In the genomic region with DNA sequence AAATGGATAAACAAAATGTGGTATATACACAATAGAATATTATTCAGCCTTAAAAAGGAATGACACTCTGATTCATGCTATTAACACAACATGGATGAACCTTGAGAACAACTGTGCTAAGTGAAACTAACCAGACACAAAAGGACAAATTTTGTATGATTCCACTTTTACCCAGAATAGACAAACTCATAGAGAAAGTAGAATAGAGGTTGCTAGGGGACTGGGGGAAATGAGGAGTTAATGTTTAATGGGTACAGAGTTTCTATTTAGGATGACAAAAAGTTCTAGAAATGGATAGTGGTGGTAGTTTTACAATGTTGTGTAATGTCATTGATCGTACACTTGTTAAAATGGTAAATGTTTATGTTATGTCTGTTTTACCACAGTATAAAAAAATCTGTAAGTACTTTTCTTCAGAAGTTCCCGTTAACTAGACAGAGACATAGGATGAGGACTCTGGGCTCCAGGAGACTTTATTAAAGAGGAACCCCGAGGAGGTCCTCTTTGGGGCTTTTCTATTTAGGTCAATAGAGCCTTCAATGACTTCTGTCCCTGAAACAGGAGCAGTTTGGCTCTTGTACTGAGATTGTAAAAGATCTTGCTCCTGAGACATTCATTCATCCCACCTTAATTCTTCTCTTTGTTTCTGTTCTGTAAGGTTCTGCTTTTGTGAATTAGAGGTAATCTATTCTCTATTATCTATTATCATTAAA, we compare ENCODE assay signal across 27 cellular contexts. TPM values are rescaled to one million over a fixed set of nuclear protein-coding genes. Genes with fewer than 3 reads are reported as not detected.
DNase-seq lines count a peak whose midpoint lies in the region; ATAC-seq, FAIRE-seq and TF ChIP-seq lines count a peak whose summit lies in the region.
"Had no signal": no experiment of that assay in that cellular context is flagged by ENCODE, and none has a peak within 500 bp of the region (broad histone marks: within the 10 kb centered on the region; RNA-seq: fewer than 3 reads in every experiment).

No MANE protein-coding gene starts in this region.

- H3K9me3 Mint-ChIP-seq in CD8-positive, alpha-beta T cell: no peaks in the 10 kb centered on the region
- H3K9me3 Mint-ChIP-seq in activated T-cell treated with anti-CD3 and anti-CD28 coated beads, Interleukin-2, amount 50 U/mL, for 24 hours: no peaks in the 10 kb centered on the region
- H3K9me3 Mint-ChIP-seq: activated CD8-positive, alpha-beta T cell treated with anti-CD3 and anti-CD28 coated beads for 36 hours; H9; nephron had no signal

- ATAC-seq in GM21825 (IDR thresholded peaks at IDR 0.05; ENCODE audit: unreplicated experiment) (peak; percentile 82), HG03135 (IDR thresholded peaks at IDR 0.05; ENCODE audit: unreplicated experiment) (peak; percentile 86), GM12878 (peak; percentile 90), left lung (no peak)
- no peak for ATAC-seq in CD8-positive, alpha-beta T cell
- ATAC-seq: activated CD8-positive, alpha-beta T cell treated with anti-CD3 and anti-CD28 coated beads for 36 hours; foreskin keratinocyte; HepG2; Right ventricle myocardium inferior had no signal

- DNase-seq in GM19239 (ENCODE audit: insufficient read length, low spot score): no peak
- DNase-seq in GM12878 (ENCODE audit: low read depth, low spot score): no peak
- DNase-seq in CD8-positive, alpha-beta T cell: no peak
- no peak for DNase-seq in RPMI8226
- DNase-seq in left lung: no peak
- no peak for DNase-seq in activated T-cell treated with anti-CD3 and anti-CD28 coated beads, Interleukin-2, amount 50 U/mL, for 24 hours
- DNase-seq: activated CD8-positive, alpha-beta T cell treated with anti-CD3 and anti-CD28 coated beads for 36 hours; foreskin keratinocyte; H9; hypothalamus; kidney glomerular epithelial cell; mesenchymal stem cell; NCI-H1694; NCI-H345; spleen had no signal

- TF ChIP-seq CTCF in GM12878 (IDR thresholded peaks at IDR 0.05 in 2 of 3, conservative IDR thresholded peaks at IDR 0.05 in 1 of 3; ENCODE audit: control insufficient read depth in 2 of 3, extremely low read depth in 1 of 3, insufficient read depth in 1 of 3, low read depth in 3 of 3, low read length in 3 of 3): no peak
- TF ChIP-seq CTCF in CD8-positive, alpha-beta T cell (IDR thresholded peaks at IDR 0.05): no peak
- TF ChIP-seq CTCF in left lung (IDR thresholded peaks at IDR 0.05): no peak

- H3K9ac ChIP-seq in GM12878 (ENCODE audit: control insufficient read depth, insufficient read depth, low read length): no peak overlapping the region

- H3K27ac ChIP-seq in GM12878 (ENCODE audit: control insufficient read depth, insufficient read depth) (no peak overlapping the region), left lung (no peak overlapping the region)
- no peak overlapping the region for H3K27ac ChIP-seq in CD8-positive, alpha-beta T cell (ENCODE audit: low read depth, low read length)
- H3K27ac ChIP-seq: breast epithelium, foreskin keratinocyte, spleen, tibial nerve, VCaP had no signal

- BruUV-seq in GM12878 (replicated peaks; lab: Mats Ljungman, UMichigan): no TSS peak

- no peak overlapping the region for H3K27ac Mint-ChIP-seq in CD8-positive, alpha-beta T cell
- no peak overlapping the region for H3K27ac Mint-ChIP-seq in activated T-cell treated with anti-CD3 and anti-CD28 coated beads, Interleukin-2, amount 50 U/mL, for 24 hours
- H3K27ac Mint-ChIP-seq: activated CD8-positive, alpha-beta T cell treated with anti-CD3 and anti-CD28 coated beads for 36 hours; H9; nephron had no signal

- POLR2A ChIA-PET in GM12878 (lab: Charles Lee): no interaction called here
- POLR2A ChIA-PET in CD8-positive, alpha-beta T cell (lab: Charles Lee): no interaction called here

- CTCF ChIA-PET in GM12878 (lab: Yijun Ruan, JAX): interaction anchor here (1.6 kb wide), 1 partner anchor 44 kb away, joined by 7 read pairs; a partner anchor contains a TSS
- CTCF ChIA-PET in CD8-positive, alpha-beta T cell (lab: Charles Lee): no interaction called here

- no peaks in the 10 kb centered on the region for H3K79me2 ChIP-seq in GM12878 (ENCODE audit: control insufficient read depth, insufficient read depth, low read length)

- in situ Hi-C loops in GM12878 (cut with MboI): no loop called here

- H3K4me3 ChIP-seq in GM12878 (no peak overlapping the region), left lung (no peak overlapping the region)
- H3K4me3 ChIP-seq in CD8-positive, alpha-beta T cell (ENCODE audit: low read depth, low read length): no peak overlapping the region
- H3K4me3 ChIP-seq: breast epithelium, spleen, tibial nerve had no signal

- no peaks in the 10 kb centered on the region for H3K27me3 Mint-ChIP-seq in CD8-positive, alpha-beta T cell (ENCODE audit: low read depth)
- no peaks in the 10 kb centered on the region for H3K27me3 Mint-ChIP-seq in activated T-cell treated with anti-CD3 and anti-CD28 coated beads, Interleukin-2, amount 50 U/mL, for 24 hours
- H3K27me3 Mint-ChIP-seq: activated CD8-positive, alpha-beta T cell treated with anti-CD3 and anti-CD28 coated beads for 36 hours had no signal

- SMC1A ChIA-PET in GM12878 (lab: Charles Lee; ENCODE audit: uncharacterized antibody, unreplicated experiment): interaction anchor here (0.7 to 1.4 kb wide), 3 partner anchors 23 to 75 kb away, joined by 3 to 4 read pairs (median 3); no protein-coding TSS in a partner anchor

- no peak for TF ChIP-seq RAD21 in GM12878 (IDR thresholded peaks at IDR 0.05; ENCODE audit: insufficient read depth, low read depth, low read length)

- H3K36me3 ChIP-seq in GM12878 (ENCODE audit: control insufficient read depth in 2 of 2, insufficient read depth in 2 of 2, low read length in 1 of 2) (peaks cover 0 to 12% of the 10 kb centered on the region in 2 experiments; a peak in 2 of 4 replicates), left lung (peaks cover 0 to 22% of the 10 kb centered on the region in 2 donors)
- H3K36me3 ChIP-seq in CD8-positive, alpha-beta T cell (ENCODE audit: insufficient read depth, low read length): peaks cover 4% of the 10 kb centered on the region
- H3K36me3 ChIP-seq: breast epithelium had no signal

- no peaks in the 10 kb centered on the region for H3K4me1 Mint-ChIP-seq in CD8-positive, alpha-beta T cell (ENCODE audit: low read depth)
- peaks cover 10% of the 10 kb centered on the region for H3K4me1 Mint-ChIP-seq in activated T-cell treated with anti-CD3 and anti-CD28 coated beads, Interleukin-2, amount 50 U/mL, for 24 hours (ENCODE audit: low read depth)
- H3K4me1 Mint-ChIP-seq: H9, nephron had no signal

- intact Hi-C loops in GM12878 (cut with micrococcal nuclease; ENCODE audit: unreplicated experiment) (no loop called here), left lung (cut with DNase I) (no loop called here)
- intact Hi-C loops in CD8-positive, alpha-beta T cell (cut with DNase I, micrococcal nuclease): no loop called here

- RAD21 ChIA-PET in GM12878 (lab: Charles Lee; ENCODE audit: unreplicated experiment): interaction anchor here (1.2 kb wide), 1 partner anchor 29 kb away, joined by 3 read pairs; no protein-coding TSS in a partner anchor

- no peak overlapping the region for H3K4me3 Mint-ChIP-seq in CD8-positive, alpha-beta T cell
- H3K4me3 Mint-ChIP-seq in activated T-cell treated with anti-CD3 and anti-CD28 coated beads, Interleukin-2, amount 50 U/mL, for 24 hours: no peak overlapping the region
- H3K4me3 Mint-ChIP-seq: activated CD8-positive, alpha-beta T cell treated with anti-CD3 and anti-CD28 coated beads for 36 hours; H9; nephron had no signal

- 52% methylated on average over 3 of the region's 3 CpGs for WGBS in GM12878 (ENCODE audit: insufficient coverage, insufficient replicate concordance, low lambda C conversion rate, missing lambda C conversion rate)

- H4K20me1 ChIP-seq in GM12878 (ENCODE audit: control insufficient read depth, insufficient read depth): no peaks in the 10 kb centered on the region

- FAIRE-seq in GM19239 (lab: Jason Lieb, UNC) (peak; percentile 70), GM12878 (lab: Jason Lieb, UNC) (no peak)
- FAIRE-seq: GM12891, HepG2 had no signal

- H3K4me1 ChIP-seq in GM12878 (ENCODE audit: control insufficient read depth, insufficient read depth, low read length) (no peaks in the 10 kb centered on the region), left lung (no peaks in the 10 kb centered on the region)
- no peaks in the 10 kb centered on the region for H3K4me1 ChIP-seq in CD8-positive, alpha-beta T cell (ENCODE audit: insufficient read depth, low read length)
- H3K4me1 ChIP-seq: breast epithelium, foreskin keratinocyte, spleen, tibial nerve had no signal

- no peak overlapping the region for H3K4me2 ChIP-seq in GM12878 (ENCODE audit: control insufficient read depth, insufficient read depth)

- no peak for TF ChIP-seq POLR2A in GM12878 (IDR thresholded peaks at IDR 0.05; ENCODE audit: low read depth, low read length)

- H3K27me3 ChIP-seq in GM12878 (replicated peaks in 1 of 2; ENCODE audit: control insufficient read depth in 2 of 2, insufficient read depth in 2 of 2, low read length in 1 of 2) (no peaks in the 10 kb centered on the region), left lung (no peaks in the 10 kb centered on the region)
- H3K27me3 ChIP-seq in CD8-positive, alpha-beta T cell (ENCODE audit: insufficient read depth, low read length): no peaks in the 10 kb centered on the region
- H3K27me3 ChIP-seq: breast epithelium, foreskin keratinocyte, spleen, tibial nerve had no signal

- H3K36me3 Mint-ChIP-seq in CD8-positive, alpha-beta T cell: peaks cover 29% of the 10 kb centered on the region
- peaks cover 27% of the 10 kb centered on the region for H3K36me3 Mint-ChIP-seq in activated T-cell treated with anti-CD3 and anti-CD28 coated beads, Interleukin-2, amount 50 U/mL, for 24 hours (ENCODE audit: low read depth)

- no peak for TF ChIP-seq EP300 in GM12878 (IDR thresholded peaks at IDR 0.05; ENCODE audit: borderline replicate concordance in 1 of 2, control insufficient read depth in 1 of 2, low read depth in 2 of 2, low read length in 2 of 2)

- no peak overlapping the region for H2AFZ ChIP-seq in GM12878 (ENCODE audit: control insufficient read depth, low read depth, low read length)

- H3K9me3 ChIP-seq in GM12878 (replicated peaks; ENCODE audit: control insufficient read depth, insufficient read depth, low read length): no peaks in the 10 kb centered on the region
- H3K9me3 ChIP-seq in CD8-positive, alpha-beta T cell (ENCODE audit: low read length): no peaks in the 10 kb centered on the region
- H3K9me3 ChIP-seq in left lung: no peaks in the 10 kb centered on the region
- H3K9me3 ChIP-seq: breast epithelium, spleen, tibial nerve had no signal

RNA-seq across cellular contexts. Expression of a gene that starts 24.5 kb away (rescaled TPM):
- 50.4 and 53.6 TPM in 2 replicates for total RNA-seq in GM12878 (2013; cell fraction: nucleolus; rRNA removed)
- total RNA-seq in GM12878 (2014; rRNA removed) (2.9 and 3.3 TPM in 2 replicates), GM12878 (2014; rRNA removed; fragmentation: Illumina TruSeq; extraction: Trizol) (2.5 and 2.9 TPM in 2 replicates), GM12878 (2021) (3.6 and 3.8 TPM in 2 replicates), left lung (10 to 100 TPM; 12.7 TPM)
- 6.6 TPM for polyA plus RNA-seq in GM12878 (2011; ENCODE audit: low read depth)
- polyA plus RNA-seq in GM12878 (2011; rRNA removed) (23.9 and 33.2 TPM in 2 replicates), GM12878 (2014; fragmentation: Illumina TruSeq; extraction: Trizol) (1.9 and 3.1 TPM in 2 replicates), GM12878 (2014; fragmentation: Nextera tagmentation; extraction: Ambion mirVana) (1 to 10 TPM; 1.4 to 1.5 TPM), GM12878 (2014; rRNA removed) (2.7 and 4.0 TPM in 2 replicates), GM12878 (2016; fragmentation: Nextera tagmentation; extraction: Ambion mirVana) (1 to 10 TPM; 5.1 to 7.0 TPM)
- 34.3 and 46.6 TPM in 2 replicates for polyA plus RNA-seq in GM12878 (2011; cell fraction: cytosol; rRNA removed)
- polyA plus RNA-seq in GM12878 (2011; cell fraction: nucleus; rRNA removed): 19.4 and 22.2 TPM in 2 replicates
- 5.2 and 7.6 TPM in 2 replicates for polyA plus RNA-seq in GM12878 (2012)
- polyA minus RNA-seq in GM12878 (2011; rRNA and poly(A)+ RNA removed): 47.7 and 52.5 TPM in 2 replicates
- polyA minus RNA-seq in GM12878 (2011; cell fraction: cytosol; rRNA and poly(A)+ RNA removed): 9.2 and 12.8 TPM in 2 replicates
- polyA minus RNA-seq in GM12878 (2011; cell fraction: nucleus; rRNA and poly(A)+ RNA removed): 19.8 and 21.2 TPM in 2 replicates
- 1 to 10 TPM; 1.9 to 2.1 TPM for total RNA-seq in CD8-positive, alpha-beta T cell

RNA-seq across cellular contexts. Expression of a gene that starts 43.9 kb away (rescaled TPM):
- total RNA-seq in GM12878 (2013; cell fraction: nucleolus; rRNA removed): 19.5 and 21.7 TPM in 2 replicates
- total RNA-seq in GM12878 (2014; rRNA removed) (9.3 and 12.6 TPM in 2 replicates), GM12878 (2014; rRNA removed; fragmentation: Illumina TruSeq; extraction: Trizol) (16.8 and 17.2 TPM in 2 replicates), GM12878 (2021) (12.2 and 14.5 TPM in 2 replicates), left lung (10 to 100 TPM; 12.7 to 15.9 TPM)
- polyA plus RNA-seq in GM12878 (2011; ENCODE audit: low read depth): 6.3 TPM
- polyA plus RNA-seq in GM12878 (2011; rRNA removed) (21.2 and 23.5 TPM in 2 replicates), GM12878 (2014; fragmentation: Illumina TruSeq; extraction: Trizol) (11.7 and 15.1 TPM in 2 replicates), GM12878 (2014; fragmentation: Nextera tagmentation; extraction: Ambion mirVana) (10 to 100 TPM in 1 of 2 experiments, 1 to 10 TPM in 1; 9.1 to 16.3 TPM), GM12878 (2014; rRNA removed) (12.4 and 14.9 TPM in 2 replicates), GM12878 (2016; fragmentation: Nextera tagmentation; extraction: Ambion mirVana) (10 to 100 TPM; 13.1 to 14.0 TPM)
- polyA plus RNA-seq in GM12878 (2011; cell fraction: cytosol; rRNA removed): 9.1 and 10.4 TPM in 2 replicates
- polyA plus RNA-seq in GM12878 (2011; cell fraction: nucleus; rRNA removed): 5.2 and 8.3 TPM in 2 replicates
- 7.3 and 9.0 TPM in 2 replicates for polyA plus RNA-seq in GM12878 (2012)
- polyA minus RNA-seq in GM12878 (2011; rRNA and poly(A)+ RNA removed): 11.8 and 19.0 TPM in 2 replicates
- polyA minus RNA-seq in GM12878 (2011; cell fraction: cytosol; rRNA and poly(A)+ RNA removed): 4.7 and 5.5 TPM in 2 replicates
- polyA minus RNA-seq in GM12878 (2011; cell fraction: nucleus; rRNA and poly(A)+ RNA removed): 4.7 and 8.8 TPM in 2 replicates
- total RNA-seq in CD8-positive, alpha-beta T cell: 10 to 100 TPM; 18.3 to 20.4 TPM

RNA-seq across cellular contexts. Expression of a gene that starts 44.2 kb away (rescaled TPM):
- 6.4 and 9.0 TPM in 2 replicates for total RNA-seq in GM12878 (2013; cell fraction: nucleolus; rRNA removed)
- 5.8 and 6.8 TPM in 2 replicates for total RNA-seq in GM12878 (2014; rRNA removed)
- total RNA-seq in GM12878 (2014; rRNA removed; fragmentation: Illumina TruSeq; extraction: Trizol): 5.0 and 5.9 TPM in 2 replicates
- 7.1 and 7.2 TPM in 2 replicates for total RNA-seq in GM12878 (2021)
- polyA plus RNA-seq in GM12878 (2011; ENCODE audit: low read depth): 3.9 TPM
- polyA plus RNA-seq in GM12878 (2011; rRNA removed): 10.5 and 11.7 TPM in 2 replicates
- polyA plus RNA-seq in GM12878 (2011; cell fraction: cytosol; rRNA removed): 5.0 and 8.9 TPM in 2 replicates
- 2.7 and 3.3 TPM in 2 replicates for polyA plus RNA-seq in GM12878 (2011; cell fraction: nucleus; rRNA removed)
- polyA plus RNA-seq in GM12878 (2012): 3.7 and 4.2 TPM in 2 replicates
- 6.0 and 7.7 TPM in 2 replicates for polyA plus RNA-seq in GM12878 (2014; fragmentation: Illumina TruSeq; extraction: Trizol)
- polyA plus RNA-seq in GM12878 (2014; fragmentation: Nextera tagmentation; extraction: Ambion mirVana): 10 to 100 TPM; 13.5 to 15.9 TPM
- 5.1 and 8.5 TPM in 2 replicates for polyA plus RNA-seq in GM12878 (2014; rRNA removed)
- polyA plus RNA-seq in GM12878 (2016; fragmentation: Nextera tagmentation; extraction: Ambion mirVana): 10 to 100 TPM; 24.1 to 24.7 TPM
- 5.4 and 6.1 TPM in 2 replicates for polyA minus RNA-seq in GM12878 (2011; rRNA and poly(A)+ RNA removed)
- 2.7 and 3.1 TPM in 2 replicates for polyA minus RNA-seq in GM12878 (2011; cell fraction: cytosol; rRNA and poly(A)+ RNA removed)
- polyA minus RNA-seq in GM12878 (2011; cell fraction: nucleus; rRNA and poly(A)+ RNA removed): 0.77 and 0.97 TPM in 2 replicates
- 1 to 10 TPM; 6.4 to 8.9 TPM for total RNA-seq in CD8-positive, alpha-beta T cell
- 1 to 10 TPM; 7.6 to 8.0 TPM for total RNA-seq in left lung

RNA-seq across cellular contexts. Expression of a gene that starts 51.3 kb away (rescaled TPM):
- 288 TPM in 2 replicates for total RNA-seq in GM12878 (2013; cell fraction: nucleolus; rRNA removed)
- total RNA-seq in GM12878 (2014; rRNA removed) (3.2 and 6.0 TPM in 2 replicates), GM12878 (2014; rRNA removed; fragmentation: Illumina TruSeq; extraction: Trizol) (3.6 and 5.3 TPM in 2 replicates), GM12878 (2021) (3.7 and 4.4 TPM in 2 replicates), left lung (1 to 10 TPM; 1.2 to 3.0 TPM)
- 6.2 TPM for polyA plus RNA-seq in GM12878 (2011; ENCODE audit: low read depth)
- polyA plus RNA-seq in GM12878 (2011; rRNA removed) (72.1 and 84.4 TPM in 2 replicates), GM12878 (2014; fragmentation: Illumina TruSeq; extraction: Trizol) (3.1 and 4.9 TPM in 2 replicates), GM12878 (2014; fragmentation: Nextera tagmentation; extraction: Ambion mirVana) (10 to 100 TPM; 10.6 to 11.1 TPM), GM12878 (2014; rRNA removed) (3.7 and 5.7 TPM in 2 replicates), GM12878 (2016; fragmentation: Nextera tagmentation; extraction: Ambion mirVana) (1 to 10 TPM; 7.7 TPM)
- 43.3 and 48.4 TPM in 2 replicates for polyA plus RNA-seq in GM12878 (2011; cell fraction: cytosol; rRNA removed)
- 95.4 and 157 TPM in 2 replicates for polyA plus RNA-seq in GM12878 (2011; cell fraction: nucleus; rRNA removed)
- 12.3 and 19.0 TPM in 2 replicates for polyA plus RNA-seq in GM12878 (2012)
- polyA minus RNA-seq in GM12878 (2011; rRNA and poly(A)+ RNA removed): 93.0 and 115 TPM in 2 replicates
- polyA minus RNA-seq in GM12878 (2011; cell fraction: cytosol; rRNA and poly(A)+ RNA removed): 16.8 and 21.7 TPM in 2 replicates
- 63.7 and 75.3 TPM in 2 replicates for polyA minus RNA-seq in GM12878 (2011; cell fraction: nucleus; rRNA and poly(A)+ RNA removed)
- not detected for total RNA-seq in CD8-positive, alpha-beta T cell
- total RNA-seq: activated CD8-positive, alpha-beta T cell treated with anti-CD3 and anti-CD28 coated beads for 36 hours; foreskin keratinocyte; G401; H9; MCF 10A; T-helper 1 cell treated with Interleukin-12 subunit alpha and Interleukin-12 subunit beta and Interleukin-4 antibody, amounts not matched to agents 30 ng/mL and 1 ng/mL, for 36 hours had no signal
- polyA plus RNA-seq: foreskin keratinocyte had no signal

Comparison
In these comparisons a context has a peak if more than half of its experiments do, and no peak if none do; other contexts are left out.
1. ATAC-seq: peak in GM21825 (single experiment), HG03135 (single experiment) and GM12878 (single experiment); none in CD8-positive, alpha-beta T cell (single experiment) and left lung (single experiment).